28 cellular contexts compared by ENCODE assay signal in genomic region chr2:117071556-117072102, GRCh38.
"Had no signal": no experiment of that assay in that cellular context is flagged by ENCODE, and none has a peak within 500 bp of the region (broad histone marks: within the 10 kb centered on the region; RNA-seq: fewer than 3 reads in every experiment).

No MANE protein-coding gene starts in this region.

- H3K9me3 ChIP-seq: MG63, SJCRH30 had no signal

- H3K36me3 ChIP-seq: brain microvascular endothelial cell, cardiac muscle cell, MG63, SJCRH30 had no signal

- H3K27me3 Mint-ChIP-seq: activated B cell treated with CpG ODN at 0.5 μM for 24 hours; activated CD4-positive, alpha-beta T cell treated with anti-CD3 and anti-CD28 coated beads, Interleukin-2, amount 10 ng/mL, durations not matched to agents 24 days and 14 days; activated naive CD4-positive, alpha-beta T cell treated with anti-CD3 and anti-CD28 coated beads, Interleukin-2, amount 10 ng/mL, durations not matched to agents 7 days and 5 days; activated naive CD8-positive, alpha-beta T cell treated with anti-CD3 and anti-CD28 coated beads for 36 hours had no signal

- H3K4me3 ChIP-seq: cardiac muscle cell, MG63, SJCRH30 had no signal

- H3K36me3 Mint-ChIP-seq: activated naive CD4-positive, alpha-beta T cell treated with anti-CD3 and anti-CD28 coated beads, Interleukin-2, amount 10 ng/mL, durations not matched to agents 7 days and 5 days; activated naive CD8-positive, alpha-beta T cell treated with anti-CD3 and anti-CD28 coated beads for 36 hours had no signal

- H3K4me1 Mint-ChIP-seq: activated B cell treated with CpG ODN at 0.5 μM for 24 hours; activated CD4-positive, alpha-beta T cell treated with anti-CD3 and anti-CD28 coated beads, Interleukin-2, amount 10 ng/mL, durations not matched to agents 24 days and 14 days; activated naive CD4-positive, alpha-beta T cell treated with anti-CD3 and anti-CD28 coated beads, Interleukin-2, amount 10 ng/mL, durations not matched to agents 7 days and 5 days; activated naive CD8-positive, alpha-beta T cell treated with anti-CD3 and anti-CD28 coated beads for 36 hours had no signal

- H3K4me1 ChIP-seq: SJCRH30 had no signal

- H3K27ac Mint-ChIP-seq: activated B cell treated with CpG ODN at 0.5 μM for 24 hours; activated CD4-positive, alpha-beta T cell treated with anti-CD3 and anti-CD28 coated beads, Interleukin-2, amount 10 ng/mL, durations not matched to agents 24 days and 14 days; activated naive CD4-positive, alpha-beta T cell treated with anti-CD3 and anti-CD28 coated beads, Interleukin-2, amount 10 ng/mL, durations not matched to agents 7 days and 5 days; activated naive CD8-positive, alpha-beta T cell treated with anti-CD3 and anti-CD28 coated beads for 36 hours had no signal

- H3K27me3 ChIP-seq: brain microvascular endothelial cell, cardiac muscle cell, MG63, SJCRH30 had no signal

- H3K4me3 Mint-ChIP-seq: activated B cell treated with CpG ODN at 0.5 μM for 24 hours; activated CD4-positive, alpha-beta T cell treated with anti-CD3 and anti-CD28 coated beads, Interleukin-2, amount 10 ng/mL, durations not matched to agents 24 days and 14 days; activated naive CD4-positive, alpha-beta T cell treated with anti-CD3 and anti-CD28 coated beads, Interleukin-2, amount 10 ng/mL, durations not matched to agents 7 days and 5 days; activated naive CD8-positive, alpha-beta T cell treated with anti-CD3 and anti-CD28 coated beads for 36 hours; activated T-cell treated with anti-CD3 and anti-CD28 coated beads, Interleukin-2, amount 50 U/mL, for 4 hours had no signal

- DNase-seq: activated B cell treated with CpG ODN at 0.5 μM for 24 hours; activated CD4-positive, alpha-beta T cell treated with anti-CD3 and anti-CD28 coated beads for 1 hour; activated CD4-positive, alpha-beta T cell treated with anti-CD3 and anti-CD28 coated beads, Interleukin-2, amount 10 ng/mL, durations not matched to agents 24 days and 14 days; activated CD4-positive, alpha-beta T cell treated with anti-CD3 and anti-CD28 coated beads, Interleukin-2, amount 50 U/mL, for 48 hours; activated CD8-positive, alpha-beta memory T cell treated with anti-CD3 and anti-CD28 coated beads for 24 hours; activated effector memory CD4-positive, alpha-beta T cell treated with anti-CD3 and anti-CD28 coated beads, Interleukin-2, amount 50 U/mL, for 16 hours; activated naive CD4-positive, alpha-beta T cell treated with anti-CD3 and anti-CD28 coated beads, Interleukin-2, amount 10 ng/mL, durations not matched to agents 7 days and 5 days; activated naive CD8-positive, alpha-beta T cell treated with anti-CD3 and anti-CD28 coated beads for 36 hours; activated T-cell treated with anti-CD3 and anti-CD28 coated beads, Interleukin-2, amount 50 U/mL, for 4 hours; brain microvascular endothelial cell; MG63; MV-4-11; NCI-H1092 treated with DMSO at 0.1 percent for 48 hours; NCI-H1417 treated with DMSO at 0.1 percent for 48 hours; NCI-H1694; NCI-H2029 treated with DMSO at 0.1 percent for 48 hours; NCI-H510A treated with DMSO at 0.1 percent for 48 hours; NCI-H69; NK-92 treated with Interleukin-12 subunit alpha and Interleukin-12 subunit beta, amount 100 ng/mL, for 24 hours; OCI-M1; Right ventricle myocardium superior; RPMI8226; SJCRH30; T-helper 2 cell; T1000 had no signal

- H3K27ac ChIP-seq: brain microvascular endothelial cell, cardiac muscle cell, SJCRH30 had no signal

- ATAC-seq: Panc1, SK-N-SH treated with all-trans-retinoic acid at 6 μM for 48 hours had no signal

- H3K9me3 Mint-ChIP-seq: activated B cell treated with CpG ODN at 0.5 μM for 24 hours had no signal
